In genomic region chr5:159801303-159801702, GRCh38 we compare ENCODE assay signal across 2 cellular contexts.
TF ChIP-seq lines count a peak whose summit lies in the region.

No MANE protein-coding gene starts in this region.

TF ChIP-seq in Ishikawa, 13 proteins besides CTCF, POLR2A, EP300 and RAD21 (continued from another document):
- TF ChIP-seq REST (IDR thresholded peaks at IDR 0.05; ENCODE audit: low read depth) (no peak), YY1 (IDR thresholded peaks at IDR 0.05; ENCODE audit: low read depth) (no peak), FOXM1 (IDR thresholded peaks at IDR 0.05; ENCODE audit: borderline replicate concordance, low read depth) (no peak), NFIC (IDR thresholded peaks at IDR 0.05) (no peak), TCF12 (IDR thresholded peaks at IDR 0.05; ENCODE audit: low read depth) (no peak), USF1 (IDR thresholded peaks at IDR 0.05) (peak; percentile 29; the same call in 1 of the 2 replicates)
TF ChIP-seq in Ishikawa: peak in this region for 1.

TF ChIP-seq in K562, 482 proteins besides CTCF, POLR2A, EP300 and RAD21 (continued from another document):
- TF ChIP-seq SNRNP70 (optimal IDR thresholded peaks at IDR 0.05; ENCODE audit: low read depth, low read length), result no peak
- no peak for TF ChIP-seq ILF3 (IDR thresholded peaks at IDR 0.05; ENCODE audit: borderline replicate concordance)
- no peak for TF ChIP-seq CEBPB (tag; IDR thresholded peaks at IDR 0.05)
- peak; percentile 95 for TF ChIP-seq TFE3 (CRISPR knock-in tag; IDR thresholded peaks at IDR 0.05)
- no peak for TF ChIP-seq E2F8 (IDR thresholded peaks at IDR 0.05; ENCODE audit: low read depth, partially characterized antibody)
- TF ChIP-seq CEBPG (CRISPR knock-in tag; IDR thresholded peaks at IDR 0.05), result no peak
- peak; percentile 13 to 30; a peak in 1 of 4 replicates for TF ChIP-seq CEBPG (tag; conservative IDR thresholded peaks at IDR 0.05 in 1 of 2, IDR thresholded peaks at IDR 0.05 in 1 of 2)
- no peak for TF ChIP-seq ZNF239 (CRISPR knock-in tag; IDR thresholded peaks at IDR 0.05)
- peak; percentile 49; the same call in 1 of the 2 replicates for TF ChIP-seq USF2 (CRISPR knock-in tag; IDR thresholded peaks at IDR 0.05)
- no peak for TF ChIP-seq HBP1 (CRISPR knock-in tag; IDR thresholded peaks at IDR 0.05)
- no peak for TF ChIP-seq PBX2 (CRISPR knock-in tag; IDR thresholded peaks at IDR 0.05; ENCODE audit: low read depth)
- no peak for TF ChIP-seq PBX2 (tag; conservative IDR thresholded peaks at IDR 0.05; ENCODE audit: low read depth)
- no peak for TF ChIP-seq SMAD2 (IDR thresholded peaks at IDR 0.05; ENCODE audit: low read depth, low read length)
- no peak for TF ChIP-seq DDX20 (tag; IDR thresholded peaks at IDR 0.05; ENCODE audit: low read depth)
- peak; percentile 61 for TF ChIP-seq USF1 (CRISPR knock-in tag; IDR thresholded peaks at IDR 0.05)
- TF ChIP-seq FOS (IDR thresholded peaks at IDR 0.05; ENCODE audit: extremely low read depth, insufficient read length), result no peak
- no peak for TF ChIP-seq MECOM (CRISPR knock-in tag; IDR thresholded peaks at IDR 0.05)
- TF ChIP-seq RAD51 (IDR thresholded peaks at IDR 0.05; ENCODE audit: borderline replicate concordance, low read depth), result 0 out of 2 replicates have a peak, but pooled peaks have one; percentile 31
- no peak for TF ChIP-seq BRCA1 (IDR thresholded peaks at IDR 0.05)
- TF ChIP-seq BRCA1 (CRISPR knock-in tag; IDR thresholded peaks at IDR 0.05), result no peak
- no peak for TF ChIP-seq ZNF197 (CRISPR knock-in tag; IDR thresholded peaks at IDR 0.05; ENCODE audit: low read depth)
- no peak for TF ChIP-seq GTF2A2 (tag; IDR thresholded peaks at IDR 0.05)
- no peak for TF ChIP-seq TSHZ1 (CRISPR knock-in tag; IDR thresholded peaks at IDR 0.05)
- no peak for TF ChIP-seq CEBPZ (IDR thresholded peaks at IDR 0.05; ENCODE audit: borderline replicate concordance, low read depth, low read length)
- TF ChIP-seq NR2C1 (IDR thresholded peaks at IDR 0.05), result no peak
- no peak for TF ChIP-seq NR2C1 (tag; IDR thresholded peaks at IDR 0.05)
- no peak for TF ChIP-seq ZNF274 (IDR thresholded peaks at IDR 0.05; ENCODE audit: borderline replicate concordance, low read depth, low read length)
- TF ChIP-seq SP2 (IDR thresholded peaks at IDR 0.05; ENCODE audit: extremely low read depth, low read depth, low read length, poor library complexity, severe bottlenecking), result no peak
- TF ChIP-seq BHLHE40 (IDR thresholded peaks at IDR 0.05; ENCODE audit: low read length), result no peak
- TF ChIP-seq EP400 (IDR thresholded peaks at IDR 0.05), result no peak
- no peak for TF ChIP-seq ZNF668 (CRISPR knock-in tag; IDR thresholded peaks at IDR 0.05)
- no peak for TF ChIP-seq ERF (CRISPR knock-in tag; IDR thresholded peaks at IDR 0.05)
- TF ChIP-seq KAT2B (IDR thresholded peaks at IDR 0.05; ENCODE audit: low read depth, low read length), result no peak
- TF ChIP-seq SRF (CRISPR knock-in tag; IDR thresholded peaks at IDR 0.05), result no peak
- TF ChIP-seq SMARCA5 (IDR thresholded peaks at IDR 0.05), result no peak
